In the genomic region with DNA sequence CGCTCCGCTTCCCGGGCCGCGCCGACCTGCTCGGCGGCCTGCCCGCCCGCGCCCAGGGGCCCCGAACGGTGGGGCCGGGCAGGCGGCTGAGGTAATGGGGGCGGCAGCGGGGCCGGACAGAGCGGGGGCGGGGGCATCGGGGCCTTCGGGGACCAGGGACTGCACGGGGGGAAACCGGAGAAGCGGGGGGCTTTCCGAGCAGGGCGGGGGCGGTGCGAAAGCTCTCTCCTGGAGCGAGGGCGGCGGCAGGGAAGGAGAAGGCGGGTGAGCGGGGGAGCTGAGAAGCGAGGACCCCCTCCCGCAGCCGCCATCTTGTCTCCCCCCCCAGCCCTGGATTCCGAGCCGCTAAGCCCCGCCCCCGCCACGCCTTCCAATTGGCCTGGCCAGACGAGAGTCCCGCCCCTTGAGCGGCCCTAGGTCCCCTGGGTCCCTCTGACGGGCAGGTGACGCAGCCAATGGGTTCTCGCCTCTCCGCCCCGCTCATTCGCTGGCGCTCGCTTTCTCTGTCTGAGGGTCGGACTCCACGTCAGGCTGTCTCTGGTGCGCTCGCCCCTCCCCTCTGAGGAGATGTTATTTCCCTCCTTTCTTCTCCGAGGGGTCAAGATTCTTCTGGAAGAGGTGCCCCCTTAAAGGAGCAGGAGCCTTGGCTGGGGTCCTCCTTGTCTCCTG, we compare ENCODE assay signal across 7 cellular contexts.
DNase-seq lines count a peak whose midpoint lies in the region; ATAC-seq lines count a peak whose summit lies in the region.

No MANE protein-coding gene starts in this region.

- peak; percentile 91 for ATAC-seq in GM18511 (IDR thresholded peaks at IDR 0.05; ENCODE audit: unreplicated experiment)
- ATAC-seq in HG03025 (IDR thresholded peaks at IDR 0.05; ENCODE audit: low FRiP score, unreplicated experiment) = peak; percentile 89

- DNase-seq in NCI-H2029 treated with DMSO at 0.1 percent for 48 hours (lab: John Stamatoyannopoulos, UW) (peak; percentile 88), T1000 (lab: John Stamatoyannopoulos, UW) (peak; percentile 96), astrocyte of the hippocampus (ENCODE audit: low read depth, low spot score) (peak; percentile 100), hippocampal formation (lab: John Stamatoyannopoulos, UW) (peak; percentile 93 to 97), retina (peak; percentile 98)

Comparison
In these comparisons a context has a peak if more than half of its experiments do, and no peak if none do; other contexts are left out.
1. Peak in every context shown above with its lines: DNase-seq and ATAC-seq.